In the genomic region with DNA sequence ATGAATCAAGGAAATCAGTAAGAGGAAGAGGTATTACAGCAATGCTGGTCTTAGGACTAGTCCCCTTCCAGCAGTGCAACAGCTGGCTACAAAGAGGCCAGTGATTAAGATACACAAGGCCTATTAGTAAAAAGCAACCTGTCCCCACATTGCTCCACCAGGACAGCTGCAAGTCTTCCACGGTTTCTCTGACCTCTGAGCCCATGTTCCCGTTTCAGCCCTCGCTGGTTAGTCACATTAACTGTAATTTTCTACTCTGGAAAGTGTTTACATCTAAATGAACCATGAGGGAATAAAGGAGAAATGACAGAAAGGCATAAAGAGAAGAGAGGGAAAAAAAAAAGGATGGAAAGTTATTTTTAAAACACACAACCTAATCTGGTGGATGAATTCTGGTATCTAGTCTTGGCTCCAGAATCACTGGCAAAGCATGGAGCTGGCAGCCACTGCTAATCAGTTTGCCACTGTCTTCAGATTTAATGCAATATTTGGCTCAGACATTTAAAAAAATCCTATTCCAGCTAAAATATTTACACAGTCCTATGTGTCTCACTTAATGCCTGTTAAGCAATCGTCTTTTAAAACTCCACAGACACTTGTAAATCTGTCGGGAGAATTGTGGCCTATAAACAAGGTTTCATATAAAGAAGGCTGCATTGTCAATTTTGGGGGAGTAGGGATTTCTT, we compare ENCODE assay signal across 13 cellular contexts.
DNase-seq lines count a peak whose midpoint lies in the region; ATAC-seq and TF ChIP-seq lines count a peak whose summit lies in the region.
"Had no signal": no experiment of that assay in that cellular context is flagged by ENCODE, and none has a peak within 500 bp of the region (broad histone marks: within the 10 kb centered on the region; RNA-seq: fewer than 3 reads in every experiment).

No MANE protein-coding gene starts in this region.

- H3K4me1 Mint-ChIP-seq in HFFc6 (ENCODE audit: low read depth) = peaks cover 97% of the 10 kb centered on the region
- H3K4me1 Mint-ChIP-seq in T-helper 17 cell = peaks cover 6% of the 10 kb centered on the region
- H3K4me1 Mint-ChIP-seq: CD4-positive, CD25-positive, alpha-beta regulatory T cell had no signal

- no peaks in the 10 kb centered on the region for H3K4me1 ChIP-seq in smooth muscle cell (ENCODE audit: low read depth)

- POLR2A ChIA-PET in RWPE1 (lab: Yijun Ruan, JAX; ENCODE audit: low non-redundant PET) = no interaction called here

- peak overlapping the region; percentile 3; the same call in 1 of the 2 replicates for H3K4me3 Mint-ChIP-seq in HFFc6
- no peak overlapping the region for H3K4me3 Mint-ChIP-seq in T-helper 17 cell
- H3K4me3 Mint-ChIP-seq: CD4-positive, CD25-positive, alpha-beta regulatory T cell; endodermal cell had no signal

- DNase-seq in HFFc6 (peak; percentile 25), cardiac fibroblast (ENCODE audit: low read depth in 2 of 2) (peak; percentile 50 to 87), left colon (peak; percentile 19 to 53), smooth muscle cell (lab: John Stamatoyannopoulos, UW; ENCODE audit: unreplicated experiment) (no peak), T-helper 17 cell (no peak), dorsolateral prefrontal cortex (no peak), RWPE1 (ENCODE audit: low spot score) (no peak)
- DNase-seq: anterior cingulate cortex; CD4-positive, CD25-positive, alpha-beta regulatory T cell; endodermal cell; SHP77; stimulated activated CD8-positive, alpha-beta memory T cell treated with anti-CD3 and anti-CD28 coated beads, Interleukin-4, amount 100 ng/mL, for 48 hours had no signal

- peak overlapping the region; percentile 72 for H2AFZ ChIP-seq in smooth muscle cell (ENCODE audit: low read depth)

- H3F3A ChIP-seq in smooth muscle cell (ENCODE audit: low read depth) = peaks cover 13% of the 10 kb centered on the region

- H3K4me2 ChIP-seq in smooth muscle cell = peak overlapping the region; percentile 41

- no peaks in the 10 kb centered on the region for H3K9me3 Mint-ChIP-seq in HFFc6
- H3K9me3 Mint-ChIP-seq: CD4-positive, CD25-positive, alpha-beta regulatory T cell; endodermal cell had no signal

- H3K36me3 Mint-ChIP-seq in HFFc6 (ENCODE audit: low read depth) (peaks cover 50% of the 10 kb centered on the region), T-helper 17 cell (ENCODE audit: low read depth) (peaks cover 5% of the 10 kb centered on the region)
- H3K36me3 Mint-ChIP-seq: CD4-positive, CD25-positive, alpha-beta regulatory T cell had no signal

- H3K79me2 ChIP-seq in smooth muscle cell (ENCODE audit: low read depth) = no peaks in the 10 kb centered on the region

- 10% methylated on average over 5 of the region's 5 CpGs for WGBS in smooth muscle cell (ENCODE audit: low lambda C conversion rate)

- H3K9me3 ChIP-seq in smooth muscle cell (replicated peaks; ENCODE audit: low read depth) = no peaks in the 10 kb centered on the region
- H3K9me3 ChIP-seq in T-helper 17 cell (ENCODE audit: control insufficient read depth, low read length, poor library complexity, severe bottlenecking) = no peaks in the 10 kb centered on the region

- H3K4me3 ChIP-seq in cardiac fibroblast (replicated peaks in 1 of 2; ENCODE audit: low read depth in 2 of 2, low read length in 2 of 2) (no peak overlapping the region), smooth muscle cell (no peak overlapping the region), dorsolateral prefrontal cortex (no peak overlapping the region)

- H3K27ac Mint-ChIP-seq in HFFc6 (peak overlapping the region; percentile 96), T-helper 17 cell (no peak overlapping the region)
- H3K27ac Mint-ChIP-seq: CD4-positive, CD25-positive, alpha-beta regulatory T cell; endodermal cell had no signal

- peak overlapping the region; percentile 4 for H3K9ac ChIP-seq in smooth muscle cell (ENCODE audit: low read depth)

- peaks cover 7% of the 10 kb centered on the region; the same call in 1 of the 2 replicates for H3K27me3 Mint-ChIP-seq in HFFc6 (ENCODE audit: insufficient read depth)
- H3K27me3 Mint-ChIP-seq in T-helper 17 cell = no peaks in the 10 kb centered on the region

- H3K27me3 ChIP-seq in smooth muscle cell (ENCODE audit: low read depth) = no peaks in the 10 kb centered on the region
- no peaks in the 10 kb centered on the region for H3K27me3 ChIP-seq in dorsolateral prefrontal cortex

- no peaks in the 10 kb centered on the region for H4K20me1 ChIP-seq in smooth muscle cell (ENCODE audit: low read depth)

- H3K27ac ChIP-seq in smooth muscle cell (ENCODE audit: low read depth) (peak overlapping the region; percentile 76), dorsolateral prefrontal cortex (no peak overlapping the region), RWPE1 (no peak overlapping the region)

- intact Hi-C loops in left colon (cut with DNase I, micrococcal nuclease) (no loop called here), dorsolateral prefrontal cortex (cut with DNase I) (no loop called here)

- no peak for TF ChIP-seq CTCF in HFFc6 (IDR thresholded peaks at IDR 0.05)
- no peak for TF ChIP-seq CTCF in cardiac fibroblast (IDR thresholded peaks at IDR 0.05; ENCODE audit: low read depth, low read length)
- no peak for TF ChIP-seq CTCF in smooth muscle cell (IDR thresholded peaks at IDR 0.05; ENCODE audit: borderline replicate concordance, insufficient read depth, poor library complexity, severe bottlenecking)
- no peak for TF ChIP-seq CTCF in dorsolateral prefrontal cortex (IDR thresholded peaks at IDR 0.05 in 54 of 56, conservative IDR thresholded peaks at IDR 0.05 in 2 of 56; ENCODE audit: low read depth in 1 of 56, partially characterized antibody in 56 of 56)
- TF ChIP-seq CTCF in RWPE1 (conservative IDR thresholded peaks at IDR 0.05; ENCODE audit: low read depth) = no peak

- ATAC-seq in left colon (no peak), T-helper 17 cell (no peak), HG03135 (IDR thresholded peaks at IDR 0.05; ENCODE audit: unreplicated experiment) (no peak)

- CTCF ChIA-PET in RWPE1 (lab: Yijun Ruan, JAX) = no interaction called here

- H3K36me3 ChIP-seq in smooth muscle cell (ENCODE audit: low read depth) = no peaks in the 10 kb centered on the region

Comparison
In these comparisons a context has a peak if more than half of its experiments do, and no peak if none do; other contexts are left out.
1. DNase-seq: peak in HFFc6 (single experiment), cardiac fibroblast (2 of 2) and left colon (2 of 2); none in smooth muscle cell (single experiment), T-helper 17 cell (0 of 3), dorsolateral prefrontal cortex (0 of 10) and RWPE1 (single experiment).